In the genomic region with DNA sequence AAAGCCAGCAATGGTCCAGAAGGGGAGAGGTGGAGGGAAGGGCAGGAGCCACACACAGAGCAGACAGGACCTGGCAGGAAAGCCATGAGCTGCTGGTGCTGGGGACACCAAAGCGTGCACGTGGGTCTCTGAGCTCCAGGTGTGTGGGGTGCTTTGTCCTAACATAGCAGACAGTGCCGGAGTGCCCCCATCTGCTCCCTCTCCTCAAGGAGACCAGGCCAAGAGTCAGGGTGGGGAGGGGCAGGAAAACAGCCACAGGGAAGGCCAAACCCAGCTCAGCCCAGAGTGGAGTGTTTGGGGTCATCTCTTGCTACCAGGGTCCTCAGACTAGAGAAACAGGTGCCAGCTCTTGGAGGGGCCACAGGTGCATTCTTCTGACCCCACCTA, we compare ENCODE assay signal across 1 cellular context.
TF ChIP-seq lines count a peak whose summit lies in the region.

No MANE protein-coding gene starts in this region.

TF ChIP-seq in IMR-90, 13 proteins besides CTCF, POLR2A, EP300 and RAD21 (continued from another document):
- TF ChIP-seq USF2 (IDR thresholded peaks at IDR 0.05; ENCODE audit: low read depth, low read length) (no peak), SMC3 (IDR thresholded peaks at IDR 0.05; ENCODE audit: low read depth, low read length) (no peak)
